In genomic region chr6:154453329-154453728, GRCh38 we compare ENCODE assay signal across 23 cellular contexts. TPM values are rescaled to one million over a fixed set of nuclear protein-coding genes. Genes with fewer than 3 reads are reported as not detected.
"Had no signal": no experiment of that assay in that cellular context is flagged by ENCODE, and none has a peak within 500 bp of the region (broad histone marks: within the 10 kb centered on the region; RNA-seq: fewer than 3 reads in every experiment).

No MANE protein-coding gene starts in this region.

- H3K4me1 ChIP-seq: uterus had no signal

- H3K9me3 Mint-ChIP-seq: activated CD4-positive, alpha-beta T cell treated with anti-CD3 and anti-CD28 coated beads, Interleukin-2, amount 10 ng/mL, durations not matched to agents 7 days and 5 days; stimulated activated effector memory CD8-positive, alpha-beta T cell treated with anti-CD3 and anti-CD28 coated beads, Interleukin-12 subunit alpha, Interleukin-12 subunit beta, amount 100 ng/mL, for 72 hours had no signal

- H3K27ac Mint-ChIP-seq: activated CD4-positive, alpha-beta T cell treated with anti-CD3 and anti-CD28 coated beads, Interleukin-2, amount 10 ng/mL, durations not matched to agents 7 days and 5 days; naive thymus-derived CD8-positive, alpha-beta T cell; stimulated activated effector memory CD8-positive, alpha-beta T cell treated with anti-CD3 and anti-CD28 coated beads, Interleukin-12 subunit alpha, Interleukin-12 subunit beta, amount 100 ng/mL, for 72 hours had no signal

- H3K27me3 ChIP-seq: ascending aorta, gastrocnemius medialis, heart left ventricle, neutrophil, pancreas, tibial nerve, uterus had no signal

- DNase-seq: activated CD4-positive, alpha-beta T cell treated with anti-CD3 and anti-CD28 coated beads, Interleukin-2, amount 10 ng/mL, durations not matched to agents 7 days and 5 days; activated CD8-positive, alpha-beta memory T cell treated with anti-CD3 and anti-CD28 coated beads for 24 hours; activated CD8-positive, alpha-beta memory T cell treated with anti-CD3 and anti-CD28 coated beads, Interleukin-2, amount 50 U/mL, for 48 hours; activated effector memory CD4-positive, alpha-beta T cell treated with Interleukin-2 at 50 U/mL for 16 hours; activated naive CD4-positive, alpha-beta T cell treated with anti-CD3 and anti-CD28 coated beads, Interleukin-2, amount 50 U/mL, for 16 hours; activated T-cell treated with anti-CD3 and anti-CD28 coated beads, Interleukin-2, amount 50 U/mL, for 48 hours; dermis blood vessel endothelial cell; gastrocnemius medialis; heart left ventricle; left ventricle myocardium superior; mucosa of descending colon; naive thymus-derived CD8-positive, alpha-beta T cell; pancreas; stimulated activated CD4-positive, alpha-beta T cell treated with anti-CD3 and anti-CD28 coated beads, Interleukin-4, amount 100 ng/mL, for 24 hours; T1000; uterus had no signal

- H3K36me3 ChIP-seq: gastrocnemius medialis, neutrophil, pancreas, tibial nerve, uterus had no signal

- H3K4me1 Mint-ChIP-seq: activated CD4-positive, alpha-beta T cell treated with anti-CD3 and anti-CD28 coated beads, Interleukin-2, amount 10 ng/mL, durations not matched to agents 7 days and 5 days had no signal

- H3K27ac ChIP-seq: ascending aorta, gastrocnemius medialis, neutrophil, pancreas, uterus had no signal

- H3K27me3 Mint-ChIP-seq: activated CD4-positive, alpha-beta T cell treated with anti-CD3 and anti-CD28 coated beads, Interleukin-2, amount 10 ng/mL, durations not matched to agents 7 days and 5 days had no signal

- H3K9me3 ChIP-seq: ascending aorta, gastrocnemius medialis, heart left ventricle, mucosa of descending colon, neutrophil, pancreas, tibial nerve, uterus had no signal

- H3K36me3 Mint-ChIP-seq: naive thymus-derived CD8-positive, alpha-beta T cell; stimulated activated effector memory CD8-positive, alpha-beta T cell treated with anti-CD3 and anti-CD28 coated beads, Interleukin-12 subunit alpha, Interleukin-12 subunit beta, amount 100 ng/mL, for 72 hours had no signal

- H3K4me3 ChIP-seq: ascending aorta, gastrocnemius medialis, heart left ventricle, mucosa of descending colon, pancreas, tibial nerve, uterus had no signal

- ATAC-seq: activated CD4-positive, CD25-positive, alpha-beta regulatory T cell treated with anti-CD3 and anti-CD28 coated beads, Interleukin-2, amount 50 U/mL, for 24 hours; gastrocnemius medialis; heart left ventricle; left ventricle myocardium superior; mucosa of descending colon; naive thymus-derived CD8-positive, alpha-beta T cell; sciatic nerve; stimulated activated effector memory CD8-positive, alpha-beta T cell treated with anti-CD3 and anti-CD28 coated beads, Interleukin-12 subunit alpha, Interleukin-12 subunit beta, amount 100 ng/mL, for 72 hours had no signal

- H3K4me3 Mint-ChIP-seq: activated CD4-positive, alpha-beta T cell treated with anti-CD3 and anti-CD28 coated beads, Interleukin-2, amount 10 ng/mL, durations not matched to agents 7 days and 5 days; naive thymus-derived CD8-positive, alpha-beta T cell; stimulated activated effector memory CD8-positive, alpha-beta T cell treated with anti-CD3 and anti-CD28 coated beads, Interleukin-12 subunit alpha, Interleukin-12 subunit beta, amount 100 ng/mL, for 72 hours had no signal

RNA-seq across cellular contexts. Expression of gene CNKSR3, which starts 57.2 kb away (rescaled TPM):
- total RNA-seq: activated CD4-positive, alpha-beta T cell treated with anti-CD3 and anti-CD28 coated beads, Interleukin-2, amount 10 ng/mL, durations not matched to agents 7 days and 5 days; naive thymus-derived CD8-positive, alpha-beta T cell; T-helper 1 cell treated with Interleukin-12 subunit alpha and Interleukin-12 subunit beta and Interleukin-4 antibody, amounts not matched to agents 30 ng/mL and 1 ng/mL, for 36 hours had no signal
